In genomic region chr6:78836610-78837009, GRCh38 we compare ENCODE assay signal across 19 cellular contexts.
"Had no signal": no experiment of that assay in that cellular context is flagged by ENCODE, and none has a peak within 500 bp of the region (broad histone marks: within the 10 kb centered on the region; RNA-seq: fewer than 3 reads in every experiment).

No MANE protein-coding gene starts in this region.

- H3K4me3 ChIP-seq: coronary artery, dorsolateral prefrontal cortex, esophagus muscularis mucosa, gastroesophageal sphincter, heart left ventricle, left lung, lung had no signal

- H3K4me1 ChIP-seq: foreskin keratinocyte, left lung had no signal

- ATAC-seq: foreskin keratinocyte, gastroesophageal sphincter, heart left ventricle, left lung, left ventricle myocardium superior had no signal

- DNase-seq: dermis blood vessel endothelial cell; dorsolateral prefrontal cortex; effector CD4-positive, alpha-beta T cell; effector memory CD4-positive, alpha-beta T cell; foreskin keratinocyte; heart left ventricle; islet precursor cell; kidney; kidney glomerular epithelial cell; left lung; left ventricle myocardium superior; mammary epithelial cell; mesendoderm; naive B cell had no signal

- H3K36me3 ChIP-seq: esophagus muscularis mucosa, gastroesophageal sphincter, heart left ventricle, left lung had no signal

- H3K27ac ChIP-seq: coronary artery, dorsolateral prefrontal cortex, esophagus muscularis mucosa, foreskin keratinocyte, gastroesophageal sphincter, heart left ventricle, left lung had no signal

- H3K27me3 ChIP-seq: dorsolateral prefrontal cortex, esophagus muscularis mucosa, foreskin keratinocyte, gastroesophageal sphincter, heart left ventricle, left lung had no signal

- H3K9me3 ChIP-seq: esophagus muscularis mucosa, gastroesophageal sphincter, heart left ventricle, left lung had no signal

- FAIRE-seq: endothelial cell of umbilical vein, kidney had no signal
